Comparison of ENCODE assay signal across 13 cellular contexts in genomic region chr7:92815412-92815811, GRCh38. TPM values are rescaled to one million over a fixed set of nuclear protein-coding genes. Genes with fewer than 3 reads are reported as not detected.
A peak's percentile ranks its signal among the peaks of the same experiment; 100 is the strongest.
DNase-seq lines count a peak whose midpoint lies in the region; ATAC-seq lines count a peak whose summit lies in the region.
"Had no signal": no experiment of that assay in that cellular context is flagged by ENCODE, and none has a peak within 500 bp of the region (broad histone marks: within the 10 kb centered on the region; RNA-seq: fewer than 3 reads in every experiment).

No MANE protein-coding gene starts in this region.

- peak overlapping the region; percentile 37 for H3K4ac ChIP-seq in trophoblast cell (ENCODE audit: low read depth, low read length)

- H3K9ac ChIP-seq in trophoblast cell (ENCODE audit: low read length), result no peak overlapping the region

- H3K27ac Mint-ChIP-seq in activated naive CD4-positive, alpha-beta T cell treated with anti-CD3 and anti-CD28 coated beads for 36 hours, result peak overlapping the region; percentile 64

- H3K79me2 ChIP-seq in trophoblast cell (ENCODE audit: control insufficient read depth, insufficient read depth, low read length, poor library complexity), result no peaks in the 10 kb centered on the region

- no peak overlapping the region for H4K91ac ChIP-seq in trophoblast cell (ENCODE audit: low read depth, low read length)

- no peak overlapping the region for H2BK5ac ChIP-seq in trophoblast cell (ENCODE audit: low read depth, low read length, poor library complexity)

- no peaks in the 10 kb centered on the region for H3K27me3 Mint-ChIP-seq in activated naive CD4-positive, alpha-beta T cell treated with anti-CD3 and anti-CD28 coated beads for 36 hours (ENCODE audit: low read depth)

- H3K27ac ChIP-seq in trophoblast cell (ENCODE audit: low read depth, low read length), result no peak overlapping the region
- H3K27ac ChIP-seq: gastrocnemius medialis, left lung, PC-9 had no signal

- H3K4me2 ChIP-seq in trophoblast cell (ENCODE audit: low read length), result no peak overlapping the region
- H3K4me2 ChIP-seq: PC-9 had no signal

- H3K27me3 ChIP-seq in trophoblast cell (ENCODE audit: insufficient read depth, low read length), result no peaks in the 10 kb centered on the region
- H3K27me3 ChIP-seq: gastrocnemius medialis, left lung had no signal

- no peaks in the 10 kb centered on the region for H3K9me3 ChIP-seq in trophoblast cell (ENCODE audit: insufficient read depth, low read depth, low read length)
- H3K9me3 ChIP-seq: gastrocnemius medialis, left lung had no signal

- H2AK5ac ChIP-seq in trophoblast cell (ENCODE audit: low read length), result no peak overlapping the region

- intact Hi-C loops in activated naive CD4-positive, alpha-beta T cell treated with anti-CD3 and anti-CD28 coated beads for 36 hours (cut with micrococcal nuclease), result no loop called here

- peaks cover 15% of the 10 kb centered on the region for H3K9me3 Mint-ChIP-seq in activated naive CD4-positive, alpha-beta T cell treated with anti-CD3 and anti-CD28 coated beads for 36 hours

- H2BK120ac ChIP-seq in trophoblast cell (ENCODE audit: insufficient read depth, low read length, poor library complexity), result no peak overlapping the region

- H3K4me3 Mint-ChIP-seq in activated naive CD4-positive, alpha-beta T cell treated with anti-CD3 and anti-CD28 coated beads for 36 hours, result no peak overlapping the region

- H3K36me3 Mint-ChIP-seq in activated naive CD4-positive, alpha-beta T cell treated with anti-CD3 and anti-CD28 coated beads for 36 hours (ENCODE audit: low read depth), result peaks cover 32% of the 10 kb centered on the region

- H3K18ac ChIP-seq in trophoblast cell (ENCODE audit: low read length), result no peak overlapping the region

- no peak overlapping the region for H3K23ac ChIP-seq in trophoblast cell (ENCODE audit: low read length)

- no peaks in the 10 kb centered on the region for H3K36me3 ChIP-seq in trophoblast cell (ENCODE audit: control insufficient read depth in 1 of 2, insufficient read depth in 2 of 2, low read length in 2 of 2)
- H3K36me3 ChIP-seq: gastrocnemius medialis, left lung had no signal

- CTCF ChIA-PET in activated naive CD4-positive, alpha-beta T cell treated with anti-CD3 and anti-CD28 coated beads for 36 hours (lab: Charles Lee), result interaction anchor here (0.9 kb wide), 1 partner anchor 97 kb away, joined by 4 read pairs; no protein-coding TSS in a partner anchor

- H3K79me1 ChIP-seq in trophoblast cell (ENCODE audit: low read length), result no peaks in the 10 kb centered on the region

- ATAC-seq in HG02763 (IDR thresholded peaks at IDR 0.05; ENCODE audit: unreplicated experiment), result peak; percentile 36
- no peak for ATAC-seq in HG03159 (IDR thresholded peaks at IDR 0.05; ENCODE audit: unreplicated experiment)
- ATAC-seq: gastrocnemius medialis, left lung had no signal

- H3K4me3 ChIP-seq in trophoblast cell (ENCODE audit: low read depth, low read length), result no peak overlapping the region
- H3K4me3 ChIP-seq: gastrocnemius medialis, left lung, PC-9 had no signal

- no peak overlapping the region for H4K8ac ChIP-seq in trophoblast cell (ENCODE audit: low read depth, low read length)

- no peak overlapping the region for H4K12ac ChIP-seq in trophoblast cell (ENCODE audit: low read depth, low read length)

- no peak overlapping the region for H2BK12ac ChIP-seq in trophoblast cell (ENCODE audit: low read length)

- H3K14ac ChIP-seq in trophoblast cell (ENCODE audit: low read length), result no peak overlapping the region

- no peaks in the 10 kb centered on the region for H3K4me1 ChIP-seq in trophoblast cell (ENCODE audit: control insufficient read depth in 1 of 2, insufficient read depth in 2 of 2, low read length in 2 of 2)
- H3K4me1 ChIP-seq: gastrocnemius medialis had no signal

- peaks cover 87% of the 10 kb centered on the region for H3K4me1 Mint-ChIP-seq in activated naive CD4-positive, alpha-beta T cell treated with anti-CD3 and anti-CD28 coated beads for 36 hours (ENCODE audit: low read depth)

- no peak for DNase-seq in activated naive CD4-positive, alpha-beta T cell treated with anti-CD3 and anti-CD28 coated beads for 36 hours
- DNase-seq in activated naive CD4-positive, alpha-beta T cell (lab: John Stamatoyannopoulos, UW), result no peak
- DNase-seq in OCI-M1 (lab: John Stamatoyannopoulos, UW) (peak; percentile 92), trophoblast cell (no peak), NCI-H69 (lab: John Stamatoyannopoulos, UW) (no peak), NCI-H345 (lab: John Stamatoyannopoulos, UW) (no peak)
- DNase-seq: gastrocnemius medialis, left lung, NCI-H1930, PC-9, T1000 had no signal

- no peak overlapping the region for H2AFZ ChIP-seq in trophoblast cell (ENCODE audit: insufficient read depth, low read length, poor library complexity)
- H2AFZ ChIP-seq: PC-9 had no signal

RNA-seq across cellular contexts. Expression of gene CDK6, which starts 21.0 kb away (rescaled TPM):
- 100 to 1,000 TPM in 1 of 2 experiments, 10 to 100 TPM in 1; 99.4 to 101 TPM for total RNA-seq in activated naive CD4-positive, alpha-beta T cell treated with anti-CD3 and anti-CD28 coated beads for 36 hours
- polyA plus RNA-seq in trophoblast cell (2013), result 29.5 and 33.6 TPM in 2 replicates
